In genomic region chr19:19171821-19172532, GRCh38 we compare ENCODE assay signal across 1 cellular context.
TF ChIP-seq lines count a peak whose summit lies in the region.

No MANE protein-coding gene starts in this region.

TF ChIP-seq in K562, 482 proteins besides CTCF, POLR2A, EP300 and RAD21 (continued from another document and continues in another):
- TF ChIP-seq PRDM10 (IDR thresholded peaks at IDR 0.05; ENCODE audit: partially characterized antibody) (no peak), SRSF1 (IDR thresholded peaks at IDR 0.05; ENCODE audit: low read depth, low read length) (no peak), GABPA (tag; conservative IDR thresholded peaks at IDR 0.05; ENCODE audit: low read depth) (no peak), FOXK2 (conservative IDR thresholded peaks at IDR 0.05 in 1 of 2, IDR thresholded peaks at IDR 0.05 in 1 of 2; ENCODE audit: low read depth in 2 of 2) (no peak), NR2C1 (IDR thresholded peaks at IDR 0.05) (no peak), NR2C1 (tag; IDR thresholded peaks at IDR 0.05) (0 out of 2 replicates have a peak, but pooled peaks have one; percentile 33), EWSR1 (IDR thresholded peaks at IDR 0.05; ENCODE audit: borderline replicate concordance, low read depth, partially characterized antibody) (no peak), TFE3 (CRISPR knock-in tag; IDR thresholded peaks at IDR 0.05) (no peak), CREB1 (IDR thresholded peaks at IDR 0.05) (no peak), CREB1 (CRISPR knock-in tag; IDR thresholded peaks at IDR 0.05) (no peak), ZSCAN32 (CRISPR knock-in tag; IDR thresholded peaks at IDR 0.05) (no peak), ELF2 (CRISPR knock-in tag; IDR thresholded peaks at IDR 0.05) (no peak), ZNF407 (IDR thresholded peaks at IDR 0.05; ENCODE audit: low read depth) (no peak), RBM39 (optimal IDR thresholded peaks at IDR 0.05; ENCODE audit: low read depth, low read length) (no peak), EZH2 (IDR thresholded peaks at IDR 0.05; ENCODE audit: borderline replicate concordance, low read depth, low read length) (no peak), HSF4 (CRISPR knock-in tag; IDR thresholded peaks at IDR 0.05; ENCODE audit: borderline replicate concordance) (no peak), TOE1 (IDR thresholded peaks at IDR 0.05; ENCODE audit: borderline replicate concordance) (peak; percentile 17; the same call in 1 of the 2 replicates), TOE1 (CRISPR knock-in tag; IDR thresholded peaks at IDR 0.05; ENCODE audit: borderline replicate concordance, low read depth) (no peak), IFI16 (CRISPR knock-in tag; IDR thresholded peaks at IDR 0.05) (no peak), ZNF324 (CRISPR knock-in tag; IDR thresholded peaks at IDR 0.05) (no peak), GTF2B (IDR thresholded peaks at IDR 0.05; ENCODE audit: extremely low read depth, insufficient read length) (no peak), TSC22D4 (tag; IDR thresholded peaks at IDR 0.05) (no peak), MAX (CRISPR knock-in tag; IDR thresholded peaks at IDR 0.05) (no peak), NCOA2 (IDR thresholded peaks at IDR 0.05; ENCODE audit: partially characterized antibody in 2 of 2) (no peak), BRD9 (IDR thresholded peaks at IDR 0.05; ENCODE audit: low read depth, partially characterized antibody) (peak; percentile 66), TRIM24 (IDR thresholded peaks at IDR 0.05) (peak; percentile 34 to 65; a peak in 2 of 4 replicates), PBX2 (CRISPR knock-in tag; IDR thresholded peaks at IDR 0.05; ENCODE audit: low read depth) (no peak), PBX2 (tag; conservative IDR thresholded peaks at IDR 0.05; ENCODE audit: low read depth) (no peak), FIP1L1 (IDR thresholded peaks at IDR 0.05; ENCODE audit: low read depth, low read length, poor library complexity, severe bottlenecking) (no peak), ZNF583 (CRISPR knock-in tag; IDR thresholded peaks at IDR 0.05) (no peak), ARID3A (IDR thresholded peaks at IDR 0.05; ENCODE audit: borderline replicate concordance, low read depth, low read length) (no peak), HMGN3 (IDR thresholded peaks at IDR 0.05; ENCODE audit: borderline replicate concordance, extremely low read depth, insufficient read length, low read depth, low read length) (peak; percentile 33), BCL6 (CRISPR knock-in tag; IDR thresholded peaks at IDR 0.05) (no peak), ILF3 (IDR thresholded peaks at IDR 0.05; ENCODE audit: borderline replicate concordance) (no peak), ILK (tag; IDR thresholded peaks at IDR 0.05; ENCODE audit: borderline replicate concordance, low read depth) (no peak), MYC (IDR thresholded peaks at IDR 0.05; ENCODE audit: low read depth, low read length) (peak; percentile 58; the same call in 1 of the 2 replicates), MYC (CRISPR knock-in tag; IDR thresholded peaks at IDR 0.05; ENCODE audit: borderline replicate concordance, low read depth) (no peak)
